ENCODE assay signal across 8 cellular contexts in genomic region chr21:15826147-15826780, GRCh38.
DNase-seq lines count a peak whose midpoint lies in the region; ATAC-seq and TF ChIP-seq lines count a peak whose summit lies in the region.

No MANE protein-coding gene starts in this region.

- TF ChIP-seq CTCF in HL-60 (IDR thresholded peaks at IDR 0.05; ENCODE audit: insufficient read depth, low read length) (no peak), fibroblast of the aortic adventitia (IDR thresholded peaks at IDR 0.05; ENCODE audit: insufficient read depth, low read length) (peak; percentile 60)

- H3K4me3 ChIP-seq in HL-60 (replicated peaks; ENCODE audit: insufficient read depth, low read length) (no peak overlapping the region), fibroblast of the aortic adventitia (ENCODE audit: low read depth, low read length) (no peak overlapping the region), trophoblast cell (ENCODE audit: low read depth, low read length) (no peak overlapping the region)

- ATAC-seq in GM18867 (IDR thresholded peaks at IDR 0.05; ENCODE audit: unreplicated experiment), result peak; percentile 76
- no peak for ATAC-seq in GM18861 (IDR thresholded peaks at IDR 0.05; ENCODE audit: unreplicated experiment)

- H3K4me1 ChIP-seq in trophoblast cell (ENCODE audit: control insufficient read depth in 1 of 2, insufficient read depth in 2 of 2, low read length in 2 of 2), result no peaks in the 10 kb centered on the region

- H2AK5ac ChIP-seq in trophoblast cell (ENCODE audit: low read length), result no peak overlapping the region

- H3K9me3 ChIP-seq in trophoblast cell (ENCODE audit: insufficient read depth, low read depth, low read length), result no peaks in the 10 kb centered on the region

- no peak overlapping the region for H2BK5ac ChIP-seq in trophoblast cell (ENCODE audit: low read depth, low read length, poor library complexity)

- no peak overlapping the region for H2BK120ac ChIP-seq in trophoblast cell (ENCODE audit: insufficient read depth, low read length, poor library complexity)

- no peak overlapping the region for H3K4me3 Mint-ChIP-seq in T-helper 2 cell treated with Interferon-gamma antibody and Interleukin-4, amounts not matched to agents 5 μg/mL and 100 μg/mL, for 36 hours

- no peak overlapping the region for H3K18ac ChIP-seq in trophoblast cell (ENCODE audit: low read length)

- no CpG with 5 or more reads among the region's 5 CpGs for WGBS in trophoblast cell (ENCODE audit: extremely low coverage, insufficient coverage, insufficient read length)

- H3K23ac ChIP-seq in trophoblast cell (ENCODE audit: low read length), result no peak overlapping the region

- no peak overlapping the region for H3K4ac ChIP-seq in trophoblast cell (ENCODE audit: low read depth, low read length)

- H3K14ac ChIP-seq in trophoblast cell (ENCODE audit: low read length), result no peak overlapping the region

- DNase-seq in COR-L47 (lab: John Stamatoyannopoulos, UW) (peak; percentile 18), HL-60 (ENCODE audit: low read depth in 1 of 2, low spot score in 1 of 2) (peak; percentile 25 to 39), fibroblast of the aortic adventitia (ENCODE audit: low read depth) (peak; percentile 59), trophoblast cell (peak; percentile 50 to 85), hypothalamus (lab: John Stamatoyannopoulos, UW) (no peak)
- no peak for DNase-seq in T-helper 2 cell treated with Interferon-gamma antibody and Interleukin-4, amounts not matched to agents 5 μg/mL and 100 μg/mL, for 36 hours (ENCODE audit: low spot score)

- no peak overlapping the region for H4K8ac ChIP-seq in trophoblast cell (ENCODE audit: low read depth, low read length)

- no peak overlapping the region for H4K91ac ChIP-seq in trophoblast cell (ENCODE audit: low read depth, low read length)

- H2BK12ac ChIP-seq in trophoblast cell (ENCODE audit: low read length), result no peak overlapping the region

- H3K27me3 Mint-ChIP-seq in T-helper 2 cell treated with Interferon-gamma antibody and Interleukin-4, amounts not matched to agents 5 μg/mL and 100 μg/mL, for 36 hours (ENCODE audit: low read depth), result no peaks in the 10 kb centered on the region

- H2AFZ ChIP-seq in trophoblast cell (ENCODE audit: insufficient read depth, low read length, poor library complexity), result no peak overlapping the region

- H3K79me1 ChIP-seq in trophoblast cell (ENCODE audit: low read length), result no peaks in the 10 kb centered on the region

- peaks cover 6 to 7% of the 10 kb centered on the region in 2 experiments for H3K36me3 ChIP-seq in trophoblast cell (ENCODE audit: control insufficient read depth in 1 of 2, insufficient read depth in 2 of 2, low read length in 2 of 2)

- H3K4me2 ChIP-seq in trophoblast cell (ENCODE audit: low read length), result no peak overlapping the region

- H3K9me3 Mint-ChIP-seq in T-helper 2 cell treated with Interferon-gamma antibody and Interleukin-4, amounts not matched to agents 5 μg/mL and 100 μg/mL, for 36 hours, result no peaks in the 10 kb centered on the region

- peak overlapping the region; percentile 39 for H3K27ac Mint-ChIP-seq in T-helper 2 cell treated with Interferon-gamma antibody and Interleukin-4, amounts not matched to agents 5 μg/mL and 100 μg/mL, for 36 hours

- no peak overlapping the region for H4K12ac ChIP-seq in trophoblast cell (ENCODE audit: low read depth, low read length)

- peaks cover 23% of the 10 kb centered on the region for H3K36me3 Mint-ChIP-seq in T-helper 2 cell treated with Interferon-gamma antibody and Interleukin-4, amounts not matched to agents 5 μg/mL and 100 μg/mL, for 36 hours (ENCODE audit: low read depth)

- H3K4me1 Mint-ChIP-seq in T-helper 2 cell treated with Interferon-gamma antibody and Interleukin-4, amounts not matched to agents 5 μg/mL and 100 μg/mL, for 36 hours (ENCODE audit: low read depth), result peaks cover 29% of the 10 kb centered on the region

- no peak overlapping the region for H3K9ac ChIP-seq in trophoblast cell (ENCODE audit: low read length)

- H3K27ac ChIP-seq in HL-60 (replicated peaks), result no peak overlapping the region
- no peak overlapping the region for H3K27ac ChIP-seq in trophoblast cell (ENCODE audit: low read depth, low read length)

- H3K27me3 ChIP-seq in HL-60 (ENCODE audit: insufficient read depth, poor library complexity, severe bottlenecking) (no peaks in the 10 kb centered on the region), trophoblast cell (ENCODE audit: insufficient read depth, low read length) (no peaks in the 10 kb centered on the region)

- no peaks in the 10 kb centered on the region for H3K79me2 ChIP-seq in trophoblast cell (ENCODE audit: control insufficient read depth, insufficient read depth, low read length, poor library complexity)

Comparison
In these comparisons a context has a peak if more than half of its experiments do, and no peak if none do; other contexts are left out.
1. DNase-seq: peak in COR-L47 (single experiment), HL-60 (2 of 2), fibroblast of the aortic adventitia (single experiment) and trophoblast cell (2 of 2); none in T-helper 2 cell treated with Interferon-gamma antibody and Interleukin-4, amounts not matched to agents 5 μg/mL and 100 μg/mL, for 36 hours (single experiment) and hypothalamus (0 of 51).